Comparison of ENCODE assay signal across 13 cellular contexts in genomic region chr19:10691883-10692282, GRCh38.
"Had no signal": no experiment of that assay in that cellular context is flagged by ENCODE, and none has a peak within 500 bp of the region (broad histone marks: within the 10 kb centered on the region; RNA-seq: fewer than 3 reads in every experiment).

No MANE protein-coding gene starts in this region.

- H3K27me3 ChIP-seq: esophagus muscularis mucosa, ovary had no signal

- H3K36me3 ChIP-seq: ovary had no signal

- FAIRE-seq: colon had no signal

- H3K4me3 ChIP-seq: esophagus muscularis mucosa, ovary had no signal

- H3K9me3 Mint-ChIP-seq: activated naive CD4-positive, alpha-beta T cell treated with anti-CD3 and anti-CD28 coated beads, Interleukin-2, amount 50 U/mL, for 24 hours; nephron had no signal

- H3K9me3 ChIP-seq: esophagus muscularis mucosa, ovary had no signal

- ATAC-seq: sciatic nerve had no signal

- H3K27ac Mint-ChIP-seq: activated naive CD4-positive, alpha-beta T cell treated with anti-CD3 and anti-CD28 coated beads, Interleukin-2, amount 50 U/mL, for 24 hours; nephron had no signal

- DNase-seq: activated CD4-positive, CD25-positive, alpha-beta regulatory T cell treated with anti-CD3 and anti-CD28 coated beads, Interleukin-2, amount 50 U/mL, for 72 hours; activated T-cell treated with anti-CD3 and anti-CD28 coated beads for 4 hours; amniotic stem cell; caudate nucleus; hippocampal formation; kidney glomerular epithelial cell; ovary; T-helper 9 cell had no signal

- H3K27ac ChIP-seq: esophagus muscularis mucosa, ovary had no signal

- H3K4me3 Mint-ChIP-seq: activated naive CD4-positive, alpha-beta T cell treated with anti-CD3 and anti-CD28 coated beads, Interleukin-2, amount 50 U/mL, for 24 hours; nephron had no signal
